ENCODE assay signal across 8 cellular contexts in genomic region chr7:130900471-130901076, GRCh38.
DNase-seq lines count a peak whose midpoint lies in the region; ATAC-seq, FAIRE-seq and TF ChIP-seq lines count a peak whose summit lies in the region.

No MANE protein-coding gene starts in this region.

- no peak for DNase-seq in activated naive CD4-positive, alpha-beta T cell treated with anti-CD3 and anti-CD28 coated beads, Interleukin-2, amount 10 ng/mL, durations not matched to agents 7 days and 5 days
- DNase-seq in activated naive CD4-positive, alpha-beta T cell treated with Interleukin-2 at 50 U/mL for 16 hours = no peak
- DNase-seq in adipocyte (ENCODE audit: low read depth) = no peak
- DNase-seq in lower lobe of right lung = no peak
- DNase-seq in tibial nerve (ENCODE audit: low spot score in 2 of 2) = no peak
- DNase-seq in COLO829 (ENCODE audit: low spot score) = no peak
- no peak for DNase-seq in RCC 7860 (ENCODE audit: low spot score)

- no peaks in the 10 kb centered on the region for H3K27me3 ChIP-seq in adipocyte (replicated peaks; ENCODE audit: control insufficient read depth, insufficient read depth, low read length)
- no peaks in the 10 kb centered on the region for H3K27me3 ChIP-seq in lower lobe of right lung (ENCODE audit: low read depth)
- no peaks in the 10 kb centered on the region for H3K27me3 ChIP-seq in tibial nerve

- no peaks in the 10 kb centered on the region for H3K9me3 Mint-ChIP-seq in activated naive CD4-positive, alpha-beta T cell treated with anti-CD3 and anti-CD28 coated beads, Interleukin-2, amount 10 ng/mL, durations not matched to agents 7 days and 5 days

- H3K27ac ChIP-seq in lower lobe of right lung = peak overlapping the region; percentile 48
- peak overlapping the region; percentile 49 to 99 (median 88) for H3K27ac ChIP-seq in tibial nerve

- peak overlapping the region; percentile 62 for H3K27ac Mint-ChIP-seq in activated naive CD4-positive, alpha-beta T cell treated with anti-CD3 and anti-CD28 coated beads, Interleukin-2, amount 10 ng/mL, durations not matched to agents 7 days and 5 days

- H3K9ac ChIP-seq in adipocyte (ENCODE audit: low read length) = peak overlapping the region; percentile 46

- H3K36me3 ChIP-seq in adipocyte (ENCODE audit: control insufficient read depth, insufficient read depth, low read length, severe bottlenecking) (peaks cover 72% of the 10 kb centered on the region), lower lobe of right lung (peaks cover 54% of the 10 kb centered on the region), tibial nerve (peaks cover 0 to 34% (median 0%) of the 10 kb centered on the region in 3 donors)

- H3K4me3 ChIP-seq in adipocyte (ENCODE audit: low read length) (no peak overlapping the region), lower lobe of right lung (no peak overlapping the region), tibial nerve (no peak overlapping the region)

- CTCF ChIA-PET in activated naive CD4-positive, alpha-beta T cell treated with anti-CD3 and anti-CD28 coated beads, Interleukin-2, amount 10 ng/mL, durations not matched to agents 7 days and 5 days (lab: Charles Lee) = interaction anchor here (1.2 to 8.0 kb wide), 2 partner anchors 108 to 138 kb away, joined by 4 to 128 read pairs; no protein-coding TSS in a partner anchor

- no peaks in the 10 kb centered on the region for H3K27me3 Mint-ChIP-seq in activated naive CD4-positive, alpha-beta T cell treated with anti-CD3 and anti-CD28 coated beads, Interleukin-2, amount 10 ng/mL, durations not matched to agents 7 days and 5 days

- WGBS in tibial nerve, 2 donors = 61 to 69% methylated on average over 5 of the region's 5 CpGs

- ATAC-seq in lower lobe of right lung (no peak), GM21825 (IDR thresholded peaks at IDR 0.05; ENCODE audit: unreplicated experiment) (no peak)

- TF ChIP-seq POLR2A in tibial nerve (IDR thresholded peaks at IDR 0.05) = no peak

- peaks cover 84% of the 10 kb centered on the region for H3K4me1 Mint-ChIP-seq in activated naive CD4-positive, alpha-beta T cell treated with anti-CD3 and anti-CD28 coated beads, Interleukin-2, amount 10 ng/mL, durations not matched to agents 7 days and 5 days

- TF ChIP-seq CTCF in lower lobe of right lung (IDR thresholded peaks at IDR 0.05) (no peak), tibial nerve (IDR thresholded peaks at IDR 0.05) (no peak)

- no peaks in the 10 kb centered on the region for H3K9me3 ChIP-seq in adipocyte (ENCODE audit: control insufficient read depth, low read length)
- no peaks in the 10 kb centered on the region for H3K9me3 ChIP-seq in lower lobe of right lung
- H3K9me3 ChIP-seq in tibial nerve = no peaks in the 10 kb centered on the region

- H3K4me1 ChIP-seq in adipocyte (ENCODE audit: control insufficient read depth, insufficient read depth, low read length) (peaks cover 77% of the 10 kb centered on the region), lower lobe of right lung (peaks cover 93% of the 10 kb centered on the region), tibial nerve (peaks cover 0 to 100% (median 75%) of the 10 kb centered on the region in 4 donors)

- H3K36me3 Mint-ChIP-seq in activated naive CD4-positive, alpha-beta T cell treated with anti-CD3 and anti-CD28 coated beads, Interleukin-2, amount 10 ng/mL, durations not matched to agents 7 days and 5 days = peaks cover 70% of the 10 kb centered on the region

- intact Hi-C loops in lower lobe of right lung (cut with DNase I) = no loop called here

- H3K4me3 Mint-ChIP-seq in activated naive CD4-positive, alpha-beta T cell treated with anti-CD3 and anti-CD28 coated beads, Interleukin-2, amount 10 ng/mL, durations not matched to agents 7 days and 5 days = no peak overlapping the region

- no peak for FAIRE-seq in RCC 7860 (lab: Jason Lieb, UNC)

- no peak for TF ChIP-seq EP300 in tibial nerve (IDR thresholded peaks at IDR 0.05)
